Comparison of ENCODE assay signal across 16 cellular contexts in genomic region chr6:84835340-84835739, GRCh38.
DNase-seq lines count a peak whose midpoint lies in the region; ATAC-seq and TF ChIP-seq lines count a peak whose summit lies in the region.
"Had no signal": no experiment of that assay in that cellular context is flagged by ENCODE, and none has a peak within 500 bp of the region (broad histone marks: within the 10 kb centered on the region; RNA-seq: fewer than 3 reads in every experiment).

No MANE protein-coding gene starts in this region.

- 29% methylated on average over 1 of the region's 1 CpG for WGBS in right lobe of liver (ENCODE audit: insufficient coverage, low coverage, low lambda C conversion rate, missing lambda C conversion rate)

- DNase-seq in brain pericyte (ENCODE audit: low read depth, low spot score) (peak; percentile 24), right lobe of liver (peak in 2 of 3 donors; percentile 49 to 57), NCI-H82 (lab: John Stamatoyannopoulos, UW) (no peak), HT-29 (ENCODE audit: low spot score) (no peak), DMS79 treated with DMSO at 0.1 percent for 48 hours (lab: John Stamatoyannopoulos, UW) (no peak)
- DNase-seq: BE2C; CD4-positive, alpha-beta memory T cell; DMS79; EL had no signal

- no peaks in the 10 kb centered on the region for H3K4me1 ChIP-seq in HEK293 (ENCODE audit: control insufficient read depth, insufficient read depth, low read length)
- peaks cover 0 to 8% (median 0%) of the 10 kb centered on the region in 4 donors for H3K4me1 ChIP-seq in right lobe of liver
- H3K4me1 ChIP-seq: A549, BE2C had no signal

- POLR2A ChIA-PET in HEK293 (lab: Yijun Ruan, JAX), result no interaction called here

- no peaks in the 10 kb centered on the region for H3K4me1 Mint-ChIP-seq in stimulated activated memory B cell treated with anti-CD40 and anti-IgM and Interleukin-4, amounts not matched to agents 10 μg/mL and 1 μg/mL and 100 μg/mL, for 72 hours
- H3K4me1 Mint-ChIP-seq: CD4-positive, alpha-beta memory T cell had no signal

- TF ChIP-seq POLR2A in right lobe of liver (IDR thresholded peaks at IDR 0.05), result no peak

- H3K27me3 ChIP-seq in right lobe of liver, result no peaks in the 10 kb centered on the region
- H3K27me3 ChIP-seq: BE2C had no signal

- no peak for TF ChIP-seq CTCF in HEK293 (tag by site-specific recombination; IDR thresholded peaks at IDR 0.05)
- TF ChIP-seq CTCF in right lobe of liver (IDR thresholded peaks at IDR 0.05), result no peak

- H3K9me3 ChIP-seq in HEK293 (ENCODE audit: control insufficient read depth, insufficient read depth, low read depth, low read length) (no peaks in the 10 kb centered on the region), right lobe of liver (no peaks in the 10 kb centered on the region)
- H3K9me3 ChIP-seq: A549, BE2C had no signal

- no peaks in the 10 kb centered on the region for H3K36me3 ChIP-seq in HEK293 (ENCODE audit: control insufficient read depth in 2 of 2, insufficient read depth in 1 of 2, low read length in 2 of 2)
- no peaks in the 10 kb centered on the region for H3K36me3 ChIP-seq in right lobe of liver
- H3K36me3 ChIP-seq: BE2C had no signal

- CTCF ChIA-PET in HEK293 (lab: Yijun Ruan, JAX), result interaction anchor here (0.6 to 0.9 kb wide), 3 partner anchors 33 to 554 kb away, joined by 3 to 6 read pairs (median 3); no protein-coding TSS in a partner anchor

- intact Hi-C loops in right lobe of liver (cut with DNase I), result no loop called here

- H3K4me3 ChIP-seq in HEK293 (ENCODE audit: low read depth, low read length) (no peak overlapping the region), right lobe of liver (no peak overlapping the region)
- H3K4me3 ChIP-seq: A549 had no signal

- H3K36me3 Mint-ChIP-seq in stimulated activated memory B cell treated with anti-CD40 and anti-IgM and Interleukin-4, amounts not matched to agents 10 μg/mL and 1 μg/mL and 100 μg/mL, for 72 hours, result no peaks in the 10 kb centered on the region
- H3K36me3 Mint-ChIP-seq: CD4-positive, alpha-beta memory T cell; IgD-negative memory B cell had no signal

- no peaks in the 10 kb centered on the region for H3K27me3 Mint-ChIP-seq in stimulated activated memory B cell treated with anti-CD40 and anti-IgM and Interleukin-4, amounts not matched to agents 10 μg/mL and 1 μg/mL and 100 μg/mL, for 72 hours
- H3K27me3 Mint-ChIP-seq: CD4-positive, alpha-beta memory T cell; IgD-negative memory B cell had no signal

- H3K27ac Mint-ChIP-seq in stimulated activated memory B cell treated with anti-CD40 and anti-IgM and Interleukin-4, amounts not matched to agents 10 μg/mL and 1 μg/mL and 100 μg/mL, for 72 hours, result no peak overlapping the region
- H3K27ac Mint-ChIP-seq: CD4-positive, alpha-beta memory T cell; IgD-negative memory B cell had no signal

- H3K9me3 Mint-ChIP-seq in stimulated activated memory B cell treated with anti-CD40 and anti-IgM and Interleukin-4, amounts not matched to agents 10 μg/mL and 1 μg/mL and 100 μg/mL, for 72 hours, result peaks cover 3% of the 10 kb centered on the region

- ATAC-seq in right lobe of liver, result peak in 3 of 4 donors; percentile 77 to 95 (median 77)
- peak; percentile 31 for ATAC-seq in stimulated activated memory B cell treated with anti-CD40 and anti-IgM and Interleukin-4, amounts not matched to agents 10 μg/mL and 1 μg/mL and 100 μg/mL, for 72 hours
- ATAC-seq: A549, HCT116 had no signal

- no peak overlapping the region for H3K27ac ChIP-seq in HEK293 (ENCODE audit: extremely low read depth, low read depth, low read length)
- no peak overlapping the region for H3K27ac ChIP-seq in right lobe of liver
- H3K27ac ChIP-seq: A549, C4-2B, HL-60 had no signal

- H3K4me3 Mint-ChIP-seq in stimulated activated memory B cell treated with anti-CD40 and anti-IgM and Interleukin-4, amounts not matched to agents 10 μg/mL and 1 μg/mL and 100 μg/mL, for 72 hours, result no peak overlapping the region
- H3K4me3 Mint-ChIP-seq: CD4-positive, alpha-beta memory T cell; IgD-negative memory B cell had no signal

TF ChIP-seq in HEK293, 187 proteins besides CTCF, POLR2A, EP300 and RAD21:
- TF ChIP-seq GLIS1 (tag by site-specific recombination; IDR thresholded peaks at IDR 0.05) (peak; percentile 70), ZNF558 (tag by site-specific recombination; IDR thresholded peaks at IDR 0.05) (no peak), HOXC10 (CRISPR knock-in tag; IDR thresholded peaks at IDR 0.05) (no peak), ZIC2 (tag by site-specific recombination; IDR thresholded peaks at IDR 0.05) (peak; percentile 52)

Comparison
In these comparisons a context has a peak if more than half of its experiments do, and no peak if none do; other contexts are left out.
1. DNase-seq: peak in brain pericyte (single experiment) and right lobe of liver (2 of 3); none in NCI-H82 (single experiment), HT-29 (single experiment) and DMS79 treated with DMSO at 0.1 percent for 48 hours (single experiment).